8 cellular contexts compared by ENCODE assay signal in genomic region chr1:230917284-230918135, GRCh38. TPM values are rescaled to one million over a fixed set of nuclear protein-coding genes. Genes with fewer than 3 reads are reported as not detected.
DNase-seq lines count a peak whose midpoint lies in the region; ATAC-seq and TF ChIP-seq lines count a peak whose summit lies in the region.

No MANE protein-coding gene starts in this region.

- in situ Hi-C loops in ACHN (cut with HindIII; ENCODE audit: low pct_ligation_motif_present, low pct_unique_long_range_greater_than_20kb, low sequenced_read_pairs) = loop anchor here (25.0 kb wide), 1 partner anchor 295 kb away; no protein-coding TSS in a partner anchor

- H3K36me3 Mint-ChIP-seq in glutamatergic neuron (ENCODE audit: unreplicated experiment) = no peaks in the 10 kb centered on the region

- DNase-seq in ACHN = peak; percentile 72
- DNase-seq in LoVo (ENCODE audit: low spot score) = peak; percentile 65
- DNase-seq in SK-N-MC (ENCODE audit: low read depth, low spot score) = peak; percentile 62
- peak; percentile 69 for DNase-seq in activated naive CD4-positive, alpha-beta T cell treated with anti-CD3 and anti-CD28 coated beads, Interleukin-2, amount 50 U/mL, for 16 hours
- peak; percentile 77 for DNase-seq in glutamatergic neuron
- DNase-seq in posterior vena cava (ENCODE audit: low spot score) = peak; percentile 84
- DNase-seq in ureter (ENCODE audit: low spot score) = peak; percentile 66

- H3K27ac Mint-ChIP-seq in glutamatergic neuron (ENCODE audit: unreplicated experiment) = no peak overlapping the region

- no peak overlapping the region for H3K27ac ChIP-seq in SK-N-MC

- no peak overlapping the region for H3K4me3 ChIP-seq in SK-N-MC

- no peak overlapping the region for H3K4me3 Mint-ChIP-seq in glutamatergic neuron (ENCODE audit: unreplicated experiment)

- peaks cover 2% of the 10 kb centered on the region for H3K27me3 Mint-ChIP-seq in glutamatergic neuron (ENCODE audit: unreplicated experiment)

- H3K9me3 ChIP-seq in SK-N-MC (ENCODE audit: low read depth, low read length) = no peaks in the 10 kb centered on the region

- peaks cover 4% of the 10 kb centered on the region; the same call in 1 of the 2 replicates for H3K36me3 ChIP-seq in SK-N-MC (ENCODE audit: insufficient read depth, low read length)

- H3K9ac ChIP-seq in SK-N-MC (ENCODE audit: insufficient read length) = no peak overlapping the region

- intact Hi-C loops in posterior vena cava (cut with DNase I) = loop anchor here (1.0 to 10.0 kb wide), 3 partner anchors 53 to 120 kb away; partner anchors contain the start of gene C1orf198 (in 1 of the 2)

- TF ChIP-seq CTCF in glutamatergic neuron (IDR thresholded peaks at IDR 0.05; ENCODE audit: partially characterized antibody, unreplicated experiment) = peak; percentile 93

- no peaks in the 10 kb centered on the region for H3K4me1 Mint-ChIP-seq in glutamatergic neuron (ENCODE audit: low read depth, unreplicated experiment)

- no peaks in the 10 kb centered on the region for H3K9me3 Mint-ChIP-seq in glutamatergic neuron (ENCODE audit: unreplicated experiment)

- peak; percentile 57 for ATAC-seq in GM18517 (IDR thresholded peaks at IDR 0.05; ENCODE audit: unreplicated experiment)

RNA-seq across cellular contexts. Expression of gene C1orf198, which starts 49.2 kb away (rescaled TPM):
- total RNA-seq in glutamatergic neuron (ENCODE audit: unreplicated experiment) = 27.3 TPM
- 10 to 100 TPM; 79.5 to 98.4 TPM for total RNA-seq in posterior vena cava
- total RNA-seq in ureter = 42.2 TPM
